ENCODE assay signal across 20 cellular contexts in genomic region chr13:29875646-29876045, GRCh38.
"Had no signal": no experiment of that assay in that cellular context is flagged by ENCODE, and none has a peak within 500 bp of the region (broad histone marks: within the 10 kb centered on the region; RNA-seq: fewer than 3 reads in every experiment).

No MANE protein-coding gene starts in this region.

- FAIRE-seq: colon, pancreas, small intestine, urothelium cell line had no signal

- H3K4me3 Mint-ChIP-seq: dendritic cell treated with granulocyte-macrophage colony-stimulating factor and Interleukin-4, amounts not matched to agents 40 ng/mL and 50 ng/mL, for 4 days; effector memory CD8-positive, alpha-beta T cell; mesothelial cell of epicardium; natural killer cell; type B pancreatic cell had no signal

- H2AFZ ChIP-seq: hepatocyte had no signal

- H3K36me3 ChIP-seq: esophagus squamous epithelium, gastroesophageal sphincter, pancreas had no signal

- H3K4me2 ChIP-seq: hepatocyte had no signal

- DNase-seq: cerebellar nuclear complex; effector memory CD8-positive, alpha-beta T cell; esophagus squamous epithelium; foreskin fibroblast; head of caudate nucleus; natural killer cell; nucleus accumbens; pancreas; right cardiac atrium; small intestine; stimulated activated CD4-positive, alpha-beta T cell treated with anti-CD3 and anti-CD28 coated beads, Interleukin-2, amount 100 ng/mL, for 48 hours; stimulated activated naive CD4-positive, alpha-beta T cell treated with Interleukin-2 at 50 U/mL for 16 hours had no signal

- H3K4me3 ChIP-seq: esophagus squamous epithelium, gastroesophageal sphincter, hepatocyte, pancreas had no signal

- H3K27me3 Mint-ChIP-seq: progenitor cell of endocrine pancreas, type B pancreatic cell had no signal

- ATAC-seq: effector memory CD8-positive, alpha-beta T cell; gastroesophageal sphincter; natural killer cell; pancreas; right cardiac atrium had no signal

- H3K79me2 ChIP-seq: hepatocyte had no signal

- H3K4me1 ChIP-seq: esophagus squamous epithelium, gastroesophageal sphincter, pancreas had no signal

- H3K27me3 ChIP-seq: gastroesophageal sphincter, hepatocyte, pancreas had no signal

- H3K4me1 Mint-ChIP-seq: natural killer cell had no signal

- H3K9me3 Mint-ChIP-seq: dendritic cell treated with granulocyte-macrophage colony-stimulating factor and Interleukin-4, amounts not matched to agents 40 ng/mL and 50 ng/mL, for 4 days; effector memory CD8-positive, alpha-beta T cell; mesothelial cell of epicardium; natural killer cell; type B pancreatic cell had no signal

- H3K27ac Mint-ChIP-seq: dendritic cell treated with granulocyte-macrophage colony-stimulating factor and Interleukin-4, amounts not matched to agents 40 ng/mL and 50 ng/mL, for 4 days; effector memory CD8-positive, alpha-beta T cell; mesothelial cell of epicardium; natural killer cell; type B pancreatic cell had no signal

- H3K36me3 Mint-ChIP-seq: mesothelial cell of epicardium, natural killer cell, type B pancreatic cell had no signal

- H3K27ac ChIP-seq: esophagus squamous epithelium, gastroesophageal sphincter, hepatocyte, pancreas had no signal

- H3K9me3 ChIP-seq: esophagus squamous epithelium, gastroesophageal sphincter, pancreas had no signal
